Comparison of ENCODE assay signal across 15 cellular contexts in genomic region chr12:110179291-110179690, GRCh38. TPM values are rescaled to one million over a fixed set of nuclear protein-coding genes. Genes with fewer than 3 reads are reported as not detected.
DNase-seq lines count a peak whose midpoint lies in the region; ATAC-seq and TF ChIP-seq lines count a peak whose summit lies in the region.
"Had no signal": no experiment of that assay in that cellular context is flagged by ENCODE, and none has a peak within 500 bp of the region (broad histone marks: within the 10 kb centered on the region; RNA-seq: fewer than 3 reads in every experiment).

No MANE protein-coding gene starts in this region.

- TF ChIP-seq CTCF in HFFc6 (IDR thresholded peaks at IDR 0.05) (no peak), foreskin fibroblast (IDR thresholded peaks at IDR 0.05; ENCODE audit: low read depth, low read length) (no peak)

- H3K36me3 ChIP-seq in ACC112 (ENCODE audit: insufficient read depth, low read length) (peaks cover 20% of the 10 kb centered on the region), adipocyte (ENCODE audit: control insufficient read depth, insufficient read depth, low read length, severe bottlenecking) (no peaks in the 10 kb centered on the region)
- H3K36me3 ChIP-seq: adrenal gland, transverse colon had no signal

- no peaks in the 10 kb centered on the region for H3K9me3 ChIP-seq in adipocyte (ENCODE audit: control insufficient read depth, low read length)
- H3K9me3 ChIP-seq: adrenal gland, transverse colon had no signal

- no peak overlapping the region for H3K4me3 ChIP-seq in ACC112 (ENCODE audit: low read depth, low read length)
- H3K4me3 ChIP-seq in adipocyte (ENCODE audit: low read length), result no peak overlapping the region
- no peak overlapping the region for H3K4me3 ChIP-seq in foreskin fibroblast (ENCODE audit: low read depth in 1 of 2, low read length in 2 of 2)
- H3K4me3 ChIP-seq: adrenal gland, transverse colon had no signal

- peaks cover 33% of the 10 kb centered on the region for H3K4me1 Mint-ChIP-seq in HFFc6 (ENCODE audit: low read depth)

- H3K9ac ChIP-seq in adipocyte (ENCODE audit: low read length), result no peak overlapping the region

- H3K79me2 ChIP-seq in ACC112 (ENCODE audit: control insufficient read depth, insufficient read depth, low read length, unreplicated experiment), result no peaks in the 10 kb centered on the region

- peaks cover 10% of the 10 kb centered on the region for H3K36me3 Mint-ChIP-seq in HFFc6 (ENCODE audit: low read depth)

- ATAC-seq in GM21717 (IDR thresholded peaks at IDR 0.05; ENCODE audit: unreplicated experiment) (no peak), HG02588 (IDR thresholded peaks at IDR 0.05; ENCODE audit: unreplicated experiment) (no peak)
- ATAC-seq: activated T-cell treated with anti-CD3 and anti-CD28 coated beads, Interleukin-2, amount 50 U/mL, for 4 hours had no signal

- H2AFZ ChIP-seq in ACC112 (ENCODE audit: low read length, unreplicated experiment), result no peak overlapping the region

- peak overlapping the region; percentile 30; the same call in 1 of the 2 replicates for H3K4me3 Mint-ChIP-seq in HFFc6
- H3K4me3 Mint-ChIP-seq: activated T-cell treated with anti-CD3 and anti-CD28 coated beads, Interleukin-2, amount 50 U/mL, for 4 hours had no signal

- no peaks in the 10 kb centered on the region; the same call in 1 of the 2 replicates for H3K27me3 Mint-ChIP-seq in HFFc6 (ENCODE audit: insufficient read depth)

- H3K4me1 ChIP-seq in ACC112 (ENCODE audit: control insufficient read depth, insufficient read depth, low read length, unreplicated experiment) (peaks cover 9% of the 10 kb centered on the region), adipocyte (ENCODE audit: control insufficient read depth, insufficient read depth, low read length) (peaks cover 33% of the 10 kb centered on the region)
- H3K4me1 ChIP-seq: transverse colon had no signal

- peak overlapping the region; percentile 69 for H3K27ac Mint-ChIP-seq in HFFc6

- no peaks in the 10 kb centered on the region for H3K9me3 Mint-ChIP-seq in HFFc6
- H3K9me3 Mint-ChIP-seq: activated T-cell treated with anti-CD3 and anti-CD28 coated beads, Interleukin-2, amount 50 U/mL, for 4 hours had no signal

- DNase-seq in HFFc6, result peak; percentile 70
- DNase-seq in adipocyte (ENCODE audit: low read depth), result peak; percentile 58
- peak; percentile 38 to 60 for DNase-seq in foreskin fibroblast
- no peak for DNase-seq in NCI-H2227 treated with DMSO at 0.1 percent for 48 hours (lab: John Stamatoyannopoulos, UW)
- no peak for DNase-seq in effector CD8-positive, alpha-beta T cell (lab: John Stamatoyannopoulos, UW)
- DNase-seq: activated CD4-positive, alpha-beta T cell treated with anti-CD3 and anti-CD28 coated beads for 1 hour; activated T-cell treated with anti-CD3 and anti-CD28 coated beads, Interleukin-2, amount 50 U/mL, for 4 hours; DMS79; stimulated activated CD4-positive, alpha-beta T cell treated with anti-CD3 and anti-CD28 coated beads, Interleukin-15, amount 100 ng/mL, for 24 hours; T-helper 1 cell; transverse colon had no signal

- H3K27me3 ChIP-seq in ACC112 (ENCODE audit: insufficient read depth, low read length), result no peaks in the 10 kb centered on the region
- H3K27me3 ChIP-seq in adipocyte (replicated peaks; ENCODE audit: control insufficient read depth, insufficient read depth, low read length), result no peaks in the 10 kb centered on the region
- H3K27me3 ChIP-seq: adrenal gland, transverse colon had no signal

- H3K27ac ChIP-seq in ACC112 (ENCODE audit: low read depth, low read length), result peak overlapping the region; percentile 60; the same call in 1 of the 2 replicates
- H3K27ac ChIP-seq: adrenal gland, transverse colon had no signal

RNA-seq across cellular contexts. Expression of gene IFT81, which starts 55.1 kb away (rescaled TPM):
- total RNA-seq in HFFc6 (2021; fragmentation: NEBNext Ultra II Directional; extraction: Animal tissue kit (Norgen Biotek cat#: 25700)), result 10 to 100 TPM in 5 of 6 experiments, 1 to 10 TPM in 1; 9.4 to 14.4 (median 12.8) TPM

Comparison
In these comparisons a context has a peak if more than half of its experiments do, and no peak if none do; other contexts are left out.
1. DNase-seq: peak in HFFc6 (single experiment), adipocyte (single experiment) and foreskin fibroblast (2 of 2); none in NCI-H2227 treated with DMSO at 0.1 percent for 48 hours (single experiment) and effector CD8-positive, alpha-beta T cell (single experiment).